Comparison of ENCODE assay signal across 22 cellular contexts in genomic region chr16:86670835-86671234, GRCh38.
"Had no signal": no experiment of that assay in that cellular context is flagged by ENCODE, and none has a peak within 500 bp of the region (broad histone marks: within the 10 kb centered on the region; RNA-seq: fewer than 3 reads in every experiment).

No MANE protein-coding gene starts in this region.

- H3K36me3 ChIP-seq: adrenal gland, breast epithelium, esophagus muscularis mucosa, WERI-Rb-1 had no signal

- H3K4me3 ChIP-seq: adrenal gland, breast epithelium, esophagus muscularis mucosa had no signal

- H3K36me3 Mint-ChIP-seq: natural killer cell, type B pancreatic cell had no signal

- FAIRE-seq: astrocyte, endothelial cell of umbilical vein had no signal

- DNase-seq: activated CD4-positive, alpha-beta T cell treated with anti-CD3 and anti-CD28 coated beads for 36 hours; activated CD4-positive, alpha-beta T cell treated with anti-CD3 and anti-CD28 coated beads, Interleukin-2, amount 50 U/mL, for 48 hours; activated gamma-delta T cell treated with Interleukin-2 at 50 U/mL for 16 hours; activated T-cell treated with anti-CD3 and anti-CD28 coated beads for 4 hours; adrenal gland; cerebellar nuclear complex; effector memory CD4-positive, alpha-beta T cell; immature natural killer cell; kidney glomerular epithelial cell; natural killer cell; nucleus accumbens; stimulated activated naive CD8-positive, alpha-beta T cell treated with anti-CD3 and anti-CD28 coated beads, Interleukin-15, Interleukin-2, amounts not matched to agents 100 U/mL and 50 U/mL, for 24 hours; substantia nigra; T-helper 17 cell had no signal

- H3K4me1 Mint-ChIP-seq: immature natural killer cell, natural killer cell, T-helper 17 cell had no signal

- H3K4me3 Mint-ChIP-seq: activated CD4-positive, alpha-beta T cell treated with anti-CD3 and anti-CD28 coated beads for 36 hours; activated T-helper 1 cell treated with anti-CD3 and anti-CD28 coated beads, Interleukin-12 subunit alpha, Interleukin-12 subunit beta, Interleukin-2, Interleukin-4 antibody, amounts not matched to agents 30 ng/mL and 10 ng/mL and 1 ng/mL, durations not matched to agents 14 hours and 24 hours and 36 hours; immature natural killer cell; natural killer cell; T-helper 17 cell; type B pancreatic cell had no signal

- H3K9me3 Mint-ChIP-seq: activated T-helper 1 cell treated with anti-CD3 and anti-CD28 coated beads, Interleukin-12 subunit alpha, Interleukin-12 subunit beta, Interleukin-2, Interleukin-4 antibody, amounts not matched to agents 30 ng/mL and 10 ng/mL and 1 ng/mL, durations not matched to agents 14 hours and 24 hours and 36 hours; immature natural killer cell; natural killer cell had no signal

- H3K9me3 ChIP-seq: adrenal gland, breast epithelium had no signal

- H3K27me3 ChIP-seq: adrenal gland had no signal

- H3K4me1 ChIP-seq: adrenal gland, breast epithelium had no signal

- ATAC-seq: activated CD4-positive, alpha-beta T cell treated with anti-CD3 and anti-CD28 coated beads for 36 hours; activated naive CD4-positive, alpha-beta T cell treated with anti-CD3 and anti-CD28 coated beads, Interleukin-2, amount 50 U/mL, for 72 hours; natural killer cell; stimulated activated naive CD8-positive, alpha-beta T cell treated with anti-CD3 and anti-CD28 coated beads, Interleukin-15, Interleukin-2, amounts not matched to agents 100 U/mL and 50 U/mL, for 24 hours; T-helper 17 cell had no signal

- H3K27ac ChIP-seq: breast epithelium, WERI-Rb-1 had no signal

- H3K27ac Mint-ChIP-seq: activated CD4-positive, alpha-beta T cell treated with anti-CD3 and anti-CD28 coated beads for 36 hours; activated naive CD4-positive, alpha-beta T cell treated with anti-CD3 and anti-CD28 coated beads, Interleukin-2, amount 50 U/mL, for 72 hours; activated T-helper 1 cell treated with anti-CD3 and anti-CD28 coated beads, Interleukin-12 subunit alpha, Interleukin-12 subunit beta, Interleukin-2, Interleukin-4 antibody, amounts not matched to agents 30 ng/mL and 10 ng/mL and 1 ng/mL, durations not matched to agents 14 hours and 24 hours and 36 hours; immature natural killer cell; natural killer cell; T-helper 17 cell; type B pancreatic cell had no signal

- H3K27me3 Mint-ChIP-seq: T-helper 17 cell had no signal
